ENCODE assay signal across 17 cellular contexts in the genomic region with DNA sequence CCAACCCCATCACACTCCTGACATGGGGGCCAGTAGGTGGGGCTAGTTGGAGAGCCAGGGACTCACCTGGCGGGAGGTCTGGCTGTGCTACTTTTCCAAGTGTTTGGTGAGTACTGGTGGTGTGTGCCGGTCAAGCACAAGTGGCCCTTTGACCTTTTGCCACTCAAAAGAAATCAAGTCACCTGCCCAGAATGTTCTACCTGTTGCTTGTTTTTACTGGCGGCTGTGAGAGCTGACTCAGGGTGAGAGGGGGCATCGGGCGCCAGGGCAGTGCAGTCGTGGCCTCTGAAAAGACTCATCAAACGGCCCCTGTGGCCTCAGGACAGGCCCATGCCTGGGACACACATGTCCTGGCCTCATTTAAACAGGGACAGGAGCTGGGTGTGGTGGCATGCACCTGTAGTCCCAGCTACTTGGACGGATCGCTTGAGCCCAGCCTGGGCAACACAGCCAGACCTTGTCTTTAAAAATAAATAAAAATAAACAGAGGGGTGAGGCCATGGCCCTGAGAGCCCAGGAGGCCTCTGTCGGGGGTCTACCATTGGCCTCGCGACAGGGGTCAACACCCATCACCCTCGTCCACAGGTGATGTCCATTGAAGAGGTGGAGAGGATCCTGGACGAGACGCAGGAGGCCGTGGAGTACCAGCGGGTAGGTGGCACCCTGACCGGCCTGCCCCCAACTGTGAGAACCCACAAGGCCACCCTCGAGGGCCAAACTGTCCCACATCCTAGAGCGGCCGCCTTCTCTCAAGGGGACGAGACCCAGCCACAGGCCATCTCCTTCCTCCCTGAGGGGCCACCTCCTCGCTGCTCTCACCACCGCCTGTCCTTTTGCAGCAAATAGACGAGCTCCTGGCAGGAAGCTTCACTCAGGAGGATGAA. TPM values are rescaled to one million over a fixed set of nuclear protein-coding genes. Genes with fewer than 3 reads are reported as not detected.
DNase-seq lines count a peak whose midpoint lies in the region; ATAC-seq, FAIRE-seq and TF ChIP-seq lines count a peak whose summit lies in the region.
"Had no signal": no experiment of that assay in that cellular context is flagged by ENCODE, and none has a peak within 500 bp of the region (broad histone marks: within the 10 kb centered on the region; RNA-seq: fewer than 3 reads in every experiment).

No MANE protein-coding gene starts in this region.

- H3K4me2 ChIP-seq in OCI-LY7 (ENCODE audit: low read length) (no peak overlapping the region), osteoblast (ENCODE audit: insufficient read depth, low read length) (no peak overlapping the region)

- no TSS peak for BruUV-seq in OCI-LY7 (replicated peaks; lab: Mats Ljungman, UMichigan)

- H3K27ac ChIP-seq in OCI-LY7 (ENCODE audit: low read depth, low read length, poor library complexity, severe bottlenecking) = no peak overlapping the region
- H3K27ac ChIP-seq in foreskin keratinocyte = no peak overlapping the region
- H3K27ac ChIP-seq in osteoblast (ENCODE audit: low read depth, low read length) = no peak overlapping the region
- no peak overlapping the region for H3K27ac ChIP-seq in adrenal gland
- no peak overlapping the region for H3K27ac ChIP-seq in coronary artery

- no peak overlapping the region for H3K4me3 ChIP-seq in OCI-LY7 (ENCODE audit: low read depth, low read length, poor library complexity, severe bottlenecking)
- no peak overlapping the region for H3K4me3 ChIP-seq in osteoblast (ENCODE audit: insufficient read depth, low read length)
- H3K4me3 ChIP-seq in adrenal gland = no peak overlapping the region
- H3K4me3 ChIP-seq in coronary artery = no peak overlapping the region

- TF ChIP-seq POLR2A in adrenal gland (IDR thresholded peaks at IDR 0.05) = no peak

- no peaks in the 10 kb centered on the region for H3K27me3 ChIP-seq in foreskin keratinocyte
- H3K27me3 ChIP-seq in osteoblast (ENCODE audit: insufficient read depth, low read length) = no peaks in the 10 kb centered on the region
- H3K27me3 ChIP-seq in adrenal gland = no peaks in the 10 kb centered on the region

- POLR2A ChIA-PET in OCI-LY7 (lab: Charles Lee) = no interaction called here

- CTCF ChIA-PET in OCI-LY7 (lab: Charles Lee; ENCODE audit: unreplicated experiment) = no interaction called here

- intact Hi-C loops in OCI-LY7 (cut with micrococcal nuclease; ENCODE audit: unreplicated experiment) = no loop called here
- intact Hi-C loops in adrenal gland (cut with DNase I) = no loop called here

- no peak for FAIRE-seq in D721Med (lab: Jason Lieb, UNC)
- FAIRE-seq: G401.6 had no signal

- TF ChIP-seq CTCF in D721Med (IDR thresholded peaks at IDR 0.05; ENCODE audit: insufficient read depth, missing control alignments) (peak; percentile 4), OCI-LY7 (conservative IDR thresholded peaks at IDR 0.05; ENCODE audit: low read length) (0 out of 2 replicates have a peak, but pooled peaks have one; percentile 6), foreskin keratinocyte (conservative IDR thresholded peaks at IDR 0.05) (peak; percentile 3), osteoblast (IDR thresholded peaks at IDR 0.05; ENCODE audit: extremely low read depth, low read depth, low read length) (no peak), adrenal gland (IDR thresholded peaks at IDR 0.05) (no peak), coronary artery (IDR thresholded peaks at IDR 0.05) (no peak)

- DNase-seq in D721Med (ENCODE audit: insufficient read length, low spot score) (no peak), OCI-LY7 (ENCODE audit: low spot score) (no peak), foreskin keratinocyte (no peak), osteoblast (ENCODE audit: insufficient read length, low spot score, missing footprints) (peak; percentile 80), adrenal gland (no peak), coronary artery (ENCODE audit: low spot score) (no peak), GM19240 (ENCODE audit: insufficient read length, low spot score) (no peak)
- DNase-seq: Calu3, DMS79 treated with DMSO at 0.1 percent for 48 hours, GOT3, KBM-7, NCI-H1092, NCI-H2107, NCI-H345 had no signal

- no peaks in the 10 kb centered on the region for H3K79me2 ChIP-seq in OCI-LY7 (ENCODE audit: insufficient read depth, low read depth, low read length)
- H3K79me2 ChIP-seq in osteoblast (ENCODE audit: insufficient read depth, low read length) = peaks cover 24% of the 10 kb centered on the region

- H2AFZ ChIP-seq in OCI-LY7 (ENCODE audit: low read length) (no peak overlapping the region), osteoblast (ENCODE audit: low read length) (no peak overlapping the region)

- 86 to 94% (median 93%) methylated on average over 13 to 25 of the region's 25 CpGs for WGBS in adrenal gland, 4 donors

- no peaks in the 10 kb centered on the region for H3K9me2 ChIP-seq in OCI-LY7 (ENCODE audit: insufficient read depth, low read length)

- H3K36me3 ChIP-seq in OCI-LY7 (ENCODE audit: insufficient read depth, low read length) (no peaks in the 10 kb centered on the region), osteoblast (ENCODE audit: insufficient read depth, low read length) (peaks cover 32% of the 10 kb centered on the region), adrenal gland (replicated peaks in 1 of 2) (peaks cover 0 to 53% of the 10 kb centered on the region in 2 donors)

- H3K9me3 ChIP-seq in OCI-LY7 (ENCODE audit: low read length) (no peaks in the 10 kb centered on the region), osteoblast (ENCODE audit: low read depth, low read length) (no peaks in the 10 kb centered on the region), adrenal gland (replicated peaks in 1 of 3) (no peaks in the 10 kb centered on the region)

- ATAC-seq in foreskin keratinocyte (no peak), HG03439 (IDR thresholded peaks at IDR 0.05; ENCODE audit: unreplicated experiment) (no peak)
- ATAC-seq: Right ventricle myocardium inferior had no signal

- H3K4me1 ChIP-seq in OCI-LY7 (ENCODE audit: insufficient read depth, low read length, poor library complexity, severe bottlenecking) (no peaks in the 10 kb centered on the region), foreskin keratinocyte (no peaks in the 10 kb centered on the region), osteoblast (ENCODE audit: insufficient read depth, low read length) (peaks cover 7% of the 10 kb centered on the region), adrenal gland (replicated peaks in 1 of 2) (peaks cover 5 to 20% of the 10 kb centered on the region in 2 donors)

- H4K20me1 ChIP-seq in OCI-LY7 (ENCODE audit: insufficient read depth, low read length) (no peaks in the 10 kb centered on the region), osteoblast (ENCODE audit: insufficient read depth, low read length) (peaks cover 6% of the 10 kb centered on the region)

RNA-seq across cellular contexts. Expression of a gene that starts 5.0 kb away (rescaled TPM):
- 7.9 and 10.8 TPM in 2 replicates for total RNA-seq in OCI-LY7 (2014; rRNA removed; shearing (Covaris generic))
- total RNA-seq in OCI-LY7 (2022) (23.6 and 23.8 TPM in 2 replicates), foreskin keratinocyte (26.1 and 27.1 TPM in 2 replicates), osteoblast (21.4 and 21.8 TPM in 2 replicates), adrenal gland (10 to 100 TPM; 22.6 to 35.3 (median 27.0) TPM)
- polyA plus RNA-seq in foreskin keratinocyte (41.1 and 43.9 TPM in 2 replicates), adrenal gland (10 to 100 TPM; 23.8 to 33.7 (median 24.4) TPM)

RNA-seq across cellular contexts. Expression of a gene that starts 38.3 kb away (rescaled TPM):
- total RNA-seq in OCI-LY7 (2014; rRNA removed; shearing (Covaris generic)) = 1.3 and 2.1 TPM in 2 replicates
- 2.1 and 2.3 TPM in 2 replicates for total RNA-seq in OCI-LY7 (2022)
- 104 and 106 TPM in 2 replicates for total RNA-seq in foreskin keratinocyte
- 117 and 118 TPM in 2 replicates for polyA plus RNA-seq in foreskin keratinocyte
- 15.6 and 19.4 TPM in 2 replicates for total RNA-seq in osteoblast
- 10 to 100 TPM in 7 of 8 donors, 1 to 10 TPM in 1; 7.8 to 19.9 (median 15.3) TPM for total RNA-seq in adrenal gland
- 10 to 100 TPM in 2 of 3 donors, 1 to 10 TPM in 1; 8.7 to 33.4 (median 12.1) TPM for polyA plus RNA-seq in adrenal gland

Comparison
In these comparisons a context has a peak if more than half of its experiments do, and no peak if none do; other contexts are left out.
1. CTCF ChIP-seq: peak in D721Med (single experiment), OCI-LY7 (single experiment) and foreskin keratinocyte (single experiment); none in osteoblast (single experiment), adrenal gland (0 of 6) and coronary artery (single experiment).